In genomic region chr2:233988581-233988980, GRCh38 we compare ENCODE assay signal across 2 cellular contexts.
TF ChIP-seq lines count a peak whose summit lies in the region.

No MANE protein-coding gene starts in this region.

TF ChIP-seq in HepG2, 621 proteins besides CTCF, POLR2A, EP300 and RAD21 (continued from another document):
- TF ChIP-seq, protein P1, sequence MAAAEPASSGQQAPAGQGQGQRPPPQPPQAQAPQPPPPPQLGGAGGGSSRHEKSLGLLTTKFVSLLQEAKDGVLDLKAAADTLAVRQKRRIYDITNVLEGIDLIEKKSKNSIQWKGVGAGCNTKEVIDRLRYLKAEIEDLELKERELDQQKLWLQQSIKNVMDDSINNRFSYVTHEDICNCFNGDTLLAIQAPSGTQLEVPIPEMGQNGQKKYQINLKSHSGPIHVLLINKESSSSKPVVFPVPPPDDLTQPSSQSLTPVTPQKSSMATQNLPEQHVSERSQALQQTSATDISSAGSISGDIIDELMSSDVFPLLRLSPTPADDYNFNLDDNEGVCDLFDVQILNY (CRISPR knock-in tag; conservative IDR thresholded peaks at IDR 0.05), result no peak
- TF ChIP-seq RFX1 (IDR thresholded peaks at IDR 0.05) (no peak), E2F2 (CRISPR knock-in tag; IDR thresholded peaks at IDR 0.05; ENCODE audit: borderline replicate concordance) (no peak), RBM39 (IDR thresholded peaks at IDR 0.05; ENCODE audit: low read depth, low read length, poor library complexity, severe bottlenecking) (no peak)
- TF ChIP-seq, protein P2, sequence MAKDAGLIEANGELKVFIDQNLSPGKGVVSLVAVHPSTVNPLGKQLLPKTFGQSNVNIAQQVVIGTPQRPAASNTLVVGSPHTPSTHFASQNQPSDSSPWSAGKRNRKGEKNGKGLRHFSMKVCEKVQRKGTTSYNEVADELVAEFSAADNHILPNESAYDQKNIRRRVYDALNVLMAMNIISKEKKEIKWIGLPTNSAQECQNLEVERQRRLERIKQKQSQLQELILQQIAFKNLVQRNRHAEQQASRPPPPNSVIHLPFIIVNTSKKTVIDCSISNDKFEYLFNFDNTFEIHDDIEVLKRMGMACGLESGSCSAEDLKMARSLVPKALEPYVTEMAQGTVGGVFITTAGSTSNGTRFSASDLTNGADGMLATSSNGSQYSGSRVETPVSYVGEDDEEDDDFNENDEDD (CRISPR knock-in tag; IDR thresholded peaks at IDR 0.05; ENCODE audit: borderline replicate concordance), result no peak

TF ChIP-seq in SK-N-SH treated with all-trans-retinoic acid at 6 μM for 48 hours, 23 proteins besides CTCF, POLR2A, EP300 and RAD21 (continued from another document):
- TF ChIP-seq, protein P3, sequence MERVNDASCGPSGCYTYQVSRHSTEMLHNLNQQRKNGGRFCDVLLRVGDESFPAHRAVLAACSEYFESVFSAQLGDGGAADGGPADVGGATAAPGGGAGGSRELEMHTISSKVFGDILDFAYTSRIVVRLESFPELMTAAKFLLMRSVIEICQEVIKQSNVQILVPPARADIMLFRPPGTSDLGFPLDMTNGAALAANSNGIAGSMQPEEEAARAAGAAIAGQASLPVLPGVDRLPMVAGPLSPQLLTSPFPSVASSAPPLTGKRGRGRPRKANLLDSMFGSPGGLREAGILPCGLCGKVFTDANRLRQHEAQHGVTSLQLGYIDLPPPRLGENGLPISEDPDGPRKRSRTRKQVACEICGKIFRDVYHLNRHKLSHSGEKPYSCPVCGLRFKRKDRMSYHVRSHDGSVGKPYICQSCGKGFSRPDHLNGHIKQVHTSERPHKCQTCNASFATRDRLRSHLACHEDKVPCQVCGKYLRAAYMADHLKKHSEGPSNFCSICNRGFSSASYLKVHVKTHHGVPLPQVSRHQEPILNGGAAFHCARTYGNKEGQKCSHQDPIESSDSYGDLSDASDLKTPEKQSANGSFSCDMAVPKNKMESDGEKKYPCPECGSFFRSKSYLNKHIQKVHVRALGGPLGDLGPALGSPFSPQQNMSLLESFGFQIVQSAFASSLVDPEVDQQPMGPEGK (CRISPR knock-in tag; IDR thresholded peaks at IDR 0.05; ENCODE audit: borderline replicate concordance), result no peak
- TF ChIP-seq CSDC2 (CRISPR knock-in tag; IDR thresholded peaks at IDR 0.05) (no peak), OSR1 (CRISPR knock-in tag; IDR thresholded peaks at IDR 0.05) (no peak), ESRRG (CRISPR knock-in tag; IDR thresholded peaks at IDR 0.05) (no peak), CREB5 (CRISPR knock-in tag; IDR thresholded peaks at IDR 0.05; ENCODE audit: low read depth) (no peak), GLIS3 (CRISPR knock-in tag; IDR thresholded peaks at IDR 0.05) (no peak)
